In genomic region chr3:186406669-186407635, GRCh38 we compare ENCODE assay signal across 15 cellular contexts. TPM values are rescaled to one million over a fixed set of nuclear protein-coding genes. Genes with fewer than 3 reads are reported as not detected.
DNase-seq lines count a peak whose midpoint lies in the region; ATAC-seq, FAIRE-seq and TF ChIP-seq lines count a peak whose summit lies in the region.
"Had no signal": no experiment of that assay in that cellular context is flagged by ENCODE, and none has a peak within 500 bp of the region (broad histone marks: within the 10 kb centered on the region; RNA-seq: fewer than 3 reads in every experiment).

No MANE protein-coding gene starts in this region.

- TF ChIP-seq CTCF in ovary (IDR thresholded peaks at IDR 0.05) (no peak), thoracic aorta (IDR thresholded peaks at IDR 0.05) (no peak)

- no peaks in the 10 kb centered on the region for H3K9me3 ChIP-seq in ovary
- no peaks in the 10 kb centered on the region for H3K9me3 ChIP-seq in thoracic aorta
- H3K9me3 ChIP-seq: lower lobe of right lung had no signal

- no peak overlapping the region for H3K4me3 ChIP-seq in ovary
- peak overlapping the region; percentile 30 for H3K4me3 ChIP-seq in thoracic aorta
- H3K4me3 ChIP-seq: lower lobe of right lung had no signal

- peak overlapping the region; percentile 70 to 82 for H3K27ac ChIP-seq in ovary
- H3K27ac ChIP-seq in thoracic aorta, result peak overlapping the region; percentile 88 to 93
- H3K27ac ChIP-seq: foreskin keratinocyte, lower lobe of right lung had no signal

- TF ChIP-seq POLR2A in ovary (IDR thresholded peaks at IDR 0.05) (no peak), GM12892 (IDR thresholded peaks at IDR 0.05; ENCODE audit: low read depth, low read length) (no peak)

- H3K4me1 ChIP-seq in ovary (ENCODE audit: insufficient read depth) (peaks cover 11% of the 10 kb centered on the region), thoracic aorta (ENCODE audit: control insufficient read depth in 1 of 2, low read depth in 2 of 2) (peaks cover 6 to 34% of the 10 kb centered on the region in 2 donors)
- H3K4me1 ChIP-seq: foreskin keratinocyte, lower lobe of right lung had no signal

- DNase-seq in cerebellum (ENCODE audit: low spot score) (peak; percentile 86), left cardiac atrium (peak; percentile 68), ovary (peak; percentile 75 to 88 (median 84)), thoracic aorta (ENCODE audit: low spot score) (peak; percentile 35), GM12892 (ENCODE audit: insufficient read length) (no peak), NCI-H748 (lab: John Stamatoyannopoulos, UW; ENCODE audit: unreplicated experiment) (no peak), hippocampal formation (lab: John Stamatoyannopoulos, UW) (no peak)
- DNase-seq in stimulated activated CD4-positive, alpha-beta T cell treated with anti-CD3 and anti-CD28 coated beads, Interleukin-15, amount 100 ng/mL, for 24 hours, result no peak
- DNase-seq: foreskin keratinocyte, GDM1, lower lobe of right lung, NCI-H2029 treated with DMSO at 0.1 percent for 48 hours, NCI-H510A treated with DMSO at 0.1 percent for 48 hours, retina, T-helper 9 cell had no signal

- WGBS in ovary, 3 donors, result 19 to 25% (median 23%) methylated on average over 14 of the region's 14 CpGs

- H3K27me3 ChIP-seq in ovary, result no peaks in the 10 kb centered on the region
- H3K27me3 ChIP-seq in thoracic aorta (replicated peaks; ENCODE audit: insufficient read depth), result no peaks in the 10 kb centered on the region

- FAIRE-seq in GM12892 (lab: Jason Lieb, UNC), result no peak

- H3K36me3 ChIP-seq in ovary (no peaks in the 10 kb centered on the region), thoracic aorta (no peaks in the 10 kb centered on the region)
- H3K36me3 ChIP-seq: lower lobe of right lung had no signal

- ATAC-seq in left cardiac atrium, result peak; percentile 93 to 96
- ATAC-seq in thoracic aorta (ENCODE audit: insufficient number of reproducible peaks, low FRiP score, low read depth), result peak; percentile 92
- ATAC-seq: foreskin keratinocyte, lower lobe of right lung had no signal

- TF ChIP-seq EP300 in ovary (IDR thresholded peaks at IDR 0.05), result peak; percentile 21

- intact Hi-C loops in left cardiac atrium (cut with DNase I) (no loop called here), ovary (cut with DNase I) (no loop called here)

RNA-seq across cellular contexts. Expression of gene DGKG, which starts 44.9 kb away (rescaled TPM):
- total RNA-seq in cerebellum (14.9 TPM), left cardiac atrium (10 to 100 TPM; 13.3 to 23.4 TPM), ovary (1 to 10 TPM; 1.4 to 6.7 (median 4.1) TPM), thoracic aorta (10 to 100 TPM; 12.5 to 16.7 TPM)
- polyA plus RNA-seq in ovary, result 1 to 10 TPM; 1.0 to 7.0 TPM
- 0.91 TPM for polyA plus RNA-seq in GM12892 (2012; ENCODE audit: missing spikeins)
- polyA plus RNA-seq: foreskin keratinocyte had no signal

Comparison
In these comparisons a context has a peak if more than half of its experiments do, and no peak if none do; other contexts are left out.
1. DNase-seq: peak in cerebellum (single experiment), left cardiac atrium (single experiment), ovary (5 of 5) and thoracic aorta (single experiment); none in stimulated activated CD4-positive, alpha-beta T cell treated with anti-CD3 and anti-CD28 coated beads, Interleukin-15, amount 100 ng/mL, for 24 hours (single experiment), GM12892 (single experiment), NCI-H748 (single experiment) and hippocampal formation (0 of 2).